ENCODE assay signal across 8 cellular contexts in genomic region chr17:67996301-67997171, GRCh38. TPM values are rescaled to one million over a fixed set of nuclear protein-coding genes. Genes with fewer than 3 reads are reported as not detected.
DNase-seq lines count a peak whose midpoint lies in the region; ATAC-seq and TF ChIP-seq lines count a peak whose summit lies in the region.
"Not testable (repeated sequence)": the region's sequence is repeated elsewhere in the genome, so short reads cannot be mapped to it uniquely, and the experiment has no call there.

TSS of gene C17orf58 (minus strand) at chr17:67996469. CDS start at chr17:67996198, 271 bp downstream.

- not testable (repeated sequence) for DNase-seq in CD4-positive, alpha-beta T cell; HT1080 (ENCODE audit: low read depth); T-cell
- peak; percentile 85 for DNase-seq in amniotic epithelial cell (ENCODE audit: low read depth)
- DNase-seq in left lobe of liver (ENCODE audit: low spot score): peak; percentile 44

- H3K4me2 ChIP-seq in parathyroid adenoma (ENCODE audit: low read length): peak within 1 kb of the TSS; percentile 96

- H3K4me3 Mint-ChIP-seq in CD4-positive, alpha-beta T cell: peak within 1 kb of the TSS; percentile 86
- peak within 1 kb of the TSS; percentile 78 to 95 (median 80) for H3K4me3 Mint-ChIP-seq in T-cell

- H3K4me1 ChIP-seq in esophagus (ENCODE audit: control insufficient read depth in 2 of 2, insufficient read depth in 2 of 2, low read length in 1 of 2); parathyroid adenoma: not testable (repeated sequence)

- H3K4me3 ChIP-seq in esophagus (ENCODE audit: low read depth in 1 of 2, low read length in 2 of 2) (peak within 1 kb of the TSS; percentile 46 to 53), parathyroid adenoma (ENCODE audit: low read depth, low read length) (peak within 1 kb of the TSS; percentile 67)

- peaks cover 14% of the 10 kb centered on the region for H3K27me3 ChIP-seq in CD4-positive, alpha-beta T cell (ENCODE audit: control insufficient read depth, insufficient read depth, low read length)
- H3K27me3 ChIP-seq in esophagus (ENCODE audit: control insufficient read depth in 1 of 2, insufficient read depth in 2 of 2, low read length in 2 of 2); parathyroid adenoma (ENCODE audit: control insufficient read depth, insufficient read depth, low read length): not testable (repeated sequence)

- POLR2A ChIA-PET in CD4-positive, alpha-beta T cell (lab: Charles Lee): interaction anchor here (1.3 to 3.4 kb wide), 2 partner anchors 24 to 461 kb away, joined by 3 to 18 read pairs; partner anchors contain the start of gene WIPI1
- POLR2A ChIA-PET in T-cell (lab: Charles Lee): interaction anchor here in 1 of 2 donors (0.6 kb wide), 1 partner anchor 40 kb away, joined by 3 read pairs; no protein-coding TSS in a partner anchor

- H3K27ac Mint-ChIP-seq in CD4-positive, alpha-beta T cell; T-cell: not testable (repeated sequence)

- not testable (repeated sequence) for H3K36me3 ChIP-seq in esophagus (ENCODE audit: control insufficient read depth in 2 of 2, insufficient read depth in 2 of 2, low read length in 1 of 2); parathyroid adenoma (ENCODE audit: control insufficient read depth, insufficient read depth, low read length)

- not testable (repeated sequence) for TF ChIP-seq CTCF in CD4-positive, alpha-beta T cell (IDR thresholded peaks at IDR 0.05); parathyroid adenoma (IDR thresholded peaks at IDR 0.05)

- H3K9me3 Mint-ChIP-seq in CD4-positive, alpha-beta T cell; T-cell: not testable (repeated sequence)

- H3K4me1 Mint-ChIP-seq in CD4-positive, alpha-beta T cell (ENCODE audit: low read depth): peaks cover 32% of the 10 kb centered on the region
- H3K4me1 Mint-ChIP-seq in T-cell: peaks cover 25 to 35% (median 33%) of the 10 kb centered on the region in 3 donors

- CTCF ChIA-PET in CD4-positive, alpha-beta T cell (lab: Charles Lee): interaction anchor here (0.6 to 1.5 kb wide), 2 partner anchors 11 to 1792 kb away, joined by 4 read pairs; no protein-coding TSS in a partner anchor
- CTCF ChIA-PET in T-cell (lab: Charles Lee): not testable (repeated sequence)

- H3K79me2 ChIP-seq in parathyroid adenoma: not testable (repeated sequence)

- 28 to 30% methylated on average over 25 of the region's 25 CpGs for WGBS in esophagus, 2 donors

- not testable (repeated sequence) for H3K9me3 ChIP-seq in CD4-positive, alpha-beta T cell (ENCODE audit: control insufficient read depth, low read length); esophagus (ENCODE audit: control insufficient read depth in 2 of 2, insufficient read depth in 1 of 2, low read depth in 1 of 2, low read length in 1 of 2); parathyroid adenoma (ENCODE audit: control insufficient read depth, low read length)

- H2AFZ ChIP-seq in parathyroid adenoma: peak within 1 kb of the TSS; percentile 93

- ATAC-seq in CD4-positive, alpha-beta T cell (ENCODE audit: poor library complexity); T-cell (replicated peaks in 1 of 4); left lobe of liver: not testable (repeated sequence)

- intact Hi-C loops in CD4-positive, alpha-beta T cell (cut with DNase I, micrococcal nuclease): not testable (repeated sequence)

- peak within 1 kb of the TSS; percentile 65 for H3K9ac ChIP-seq in parathyroid adenoma

- not testable (repeated sequence) for H3K27ac ChIP-seq in CD4-positive, alpha-beta T cell (ENCODE audit: low read depth, low read length); temporal lobe (ENCODE audit: low read depth, low read length)
- peak within 1 kb of the TSS; percentile 15 to 30 for H3K27ac ChIP-seq in esophagus (ENCODE audit: low read depth in 2 of 2, low read length in 1 of 2)
- H3K27ac ChIP-seq in parathyroid adenoma: peak within 1 kb of the TSS; percentile 89

- H3K36me3 Mint-ChIP-seq in CD4-positive, alpha-beta T cell (ENCODE audit: low read depth): peaks cover 12% of the 10 kb centered on the region
- H3K36me3 Mint-ChIP-seq in T-cell: not testable (repeated sequence)

- H3K27me3 Mint-ChIP-seq in CD4-positive, alpha-beta T cell: peaks cover 19% of the 10 kb centered on the region
- H3K27me3 Mint-ChIP-seq in T-cell: peaks cover 17 to 19% of the 10 kb centered on the region in 2 donors

RNA-seq across cellular contexts. Expression of gene C17orf58, which starts in this region (rescaled TPM):
- total RNA-seq in CD4-positive, alpha-beta T cell: under 1 TPM; 0.22 to 0.31 TPM
- 30.0 and 34.9 TPM in 2 replicates for total RNA-seq in HT1080 (2014; rRNA removed; shearing (Covaris generic))
- polyA plus RNA-seq in HT1080 (2015; cell fraction: cytosol; rRNA removed): 39.4 and 39.7 TPM in 2 replicates
- polyA plus RNA-seq in HT1080 (2015; cell fraction: nucleus; rRNA removed): 17.1 and 17.8 TPM in 2 replicates
- total RNA-seq in T-cell (1 to 10 TPM in 1 of 5 donors, under 1 TPM in 4; 0.47 to 1.9 (median 0.58) TPM), left lobe of liver (6.9 TPM), temporal lobe (23.4 TPM)
- 1 to 10 TPM; 7.5 to 8.6 TPM for polyA plus RNA-seq in esophagus
